Comparison of ENCODE assay signal across 8 cellular contexts in genomic region chr11:534592-535518, GRCh38. TPM values are rescaled to one million over a fixed set of nuclear protein-coding genes. Genes with fewer than 3 reads are reported as not detected.
DNase-seq lines count a peak whose midpoint lies in the region; ATAC-seq, FAIRE-seq and TF ChIP-seq lines count a peak whose summit lies in the region.

No MANE protein-coding gene starts in this region.

- CTCF ChIA-PET in mammary epithelial cell (lab: Charles Lee; ENCODE audit: low non-redundant PET), result no interaction called here
- CTCF ChIA-PET in HepG2 (lab: Yijun Ruan, JAX; ENCODE audit: low intra/inter-chr PET ratio, low total read pairs), result no interaction called here

- peak overlapping the region; percentile 74 for H3K9ac ChIP-seq in mammary epithelial cell (ENCODE audit: insufficient read depth, low read length)
- H3K9ac ChIP-seq in HepG2 (ENCODE audit: insufficient read depth, low read depth, low read length), result peak overlapping the region; percentile 82

- TF ChIP-seq RAD21 in HepG2 (CRISPR knock-in tag; IDR thresholded peaks at IDR 0.05), result 0 out of 2 replicates have a peak, but pooled peaks have one; percentile 9

- TF ChIP-seq POLR2A in HepG2 (IDR thresholded peaks at IDR 0.05; ENCODE audit: insufficient read depth in 1 of 2, low read depth in 2 of 2, low read length in 2 of 2), result no peak
- no peak for TF ChIP-seq POLR2A in suprapubic skin (IDR thresholded peaks at IDR 0.05)

- TF ChIP-seq CTCF in GM10266 (IDR thresholded peaks at IDR 0.05; ENCODE audit: control insufficient read depth, insufficient read depth, low read depth, missing control alignments), result peak; percentile 48
- no peak for TF ChIP-seq CTCF in mammary epithelial cell (conservative IDR thresholded peaks at IDR 0.05 in 1 of 2, IDR thresholded peaks at IDR 0.05 in 1 of 2; ENCODE audit: extremely low read depth in 1 of 2, insufficient read depth in 1 of 2, low read depth in 1 of 2, low read length in 2 of 2)
- TF ChIP-seq CTCF in HepG2 (CRISPR knock-in tag; IDR thresholded peaks at IDR 0.05), result no peak
- no peak for TF ChIP-seq CTCF in suprapubic skin (IDR thresholded peaks at IDR 0.05)

- POLR2A ChIA-PET in HepG2 (lab: Yijun Ruan, JAX), result interaction anchor here (1.0 to 1.5 kb wide), 13 partner anchors 10 to 285 kb away, joined by 3 to 7 read pairs (median 4); partner anchors contain the start of genes PHRF1, PNPLA2 and RNH1

- DNase-seq in GM10266 (ENCODE audit: extremely low spot score), result no peak
- DNase-seq in RPMI7951 (ENCODE audit: low read depth), result peak; percentile 14
- DNase-seq in mammary epithelial cell, result peak; percentile 92
- no peak for DNase-seq in HepG2 (ENCODE audit: low spot score)
- peak; percentile 85 to 88 for DNase-seq in suprapubic skin (ENCODE audit: low spot score in 2 of 2)
- no peak for DNase-seq in HuH-7 (ENCODE audit: low spot score)
- no peak for DNase-seq in stimulated activated naive CD4-positive, alpha-beta T cell treated with Interleukin-2 at 50 U/mL for 16 hours (lab: John Stamatoyannopoulos, UW)

- dilution Hi-C loops in mammary epithelial cell (cut with HindIII; ENCODE audit: low sequenced_read_pairs), result no loop called here

- peak overlapping the region; percentile 87 to 89 (median 88) for H3K4me3 ChIP-seq in mammary epithelial cell (replicated peaks in 1 of 3; ENCODE audit: insufficient read depth in 1 of 3, low read depth in 2 of 3, low read length in 3 of 3)
- H3K4me3 ChIP-seq in HepG2 (replicated peaks in 1 of 3; ENCODE audit: insufficient read depth in 1 of 3, low read depth in 2 of 3, low read length in 3 of 3), result peak overlapping the region; percentile 93 to 95 (median 95)
- H3K4me3 ChIP-seq in suprapubic skin, result peak overlapping the region; percentile 91

- no TSS peak for BruUV-seq in mammary epithelial cell (replicated peaks; lab: Mats Ljungman, UMichigan)
- BruUV-seq in HepG2 (replicated peaks; lab: Mats Ljungman, UMichigan), result no TSS peak

- peak; percentile 8 for ATAC-seq in HG02610 (IDR thresholded peaks at IDR 0.05; ENCODE audit: unreplicated experiment)
- no peak for ATAC-seq in HepG2

- H3K27ac ChIP-seq in mammary epithelial cell (ENCODE audit: insufficient read depth, low read depth, low read length), result peak overlapping the region; percentile 82
- peak overlapping the region; percentile 49 for H3K27ac ChIP-seq in HepG2 (ENCODE audit: extremely low read length, insufficient read depth, low read length)
- H3K27ac ChIP-seq in suprapubic skin, result peak overlapping the region; percentile 96

- no peak for FAIRE-seq in HepG2 (lab: Jason Lieb, UNC)

- peaks cover 37% of the 10 kb centered on the region for H3K79me2 ChIP-seq in mammary epithelial cell (ENCODE audit: insufficient read depth, low read length)
- peaks cover 4% of the 10 kb centered on the region for H3K79me2 ChIP-seq in HepG2 (ENCODE audit: insufficient read depth, low read length)

- H3K27me3 ChIP-seq in mammary epithelial cell (ENCODE audit: insufficient read depth, low read length), result no peaks in the 10 kb centered on the region
- H3K27me3 ChIP-seq in HepG2 (ENCODE audit: control insufficient read depth in 1 of 2, insufficient read depth in 2 of 2, low read length in 2 of 2), result peaks cover under 1 to 3% of the 10 kb centered on the region in 2 experiments; a peak in 1 of 5 replicates
- no peaks in the 10 kb centered on the region for H3K27me3 ChIP-seq in suprapubic skin

- H2AFZ ChIP-seq in mammary epithelial cell (ENCODE audit: low read depth, low read length), result peak overlapping the region; percentile 62
- no peak overlapping the region for H2AFZ ChIP-seq in HepG2 (ENCODE audit: low read length)

- H3K4me2 ChIP-seq in mammary epithelial cell (ENCODE audit: insufficient read depth, low read depth, low read length), result peak overlapping the region; percentile 92
- H3K4me2 ChIP-seq in HepG2 (ENCODE audit: low read depth, low read length), result peak overlapping the region; percentile 78

- in situ Hi-C loops in mammary epithelial cell (cut with MboI; ENCODE audit: low sequenced_read_pairs in 2 of 2), result no loop called here
- in situ Hi-C loops in HepG2 (cut with HindIII; ENCODE audit: extremely low pct_ligation_motif_present, low pct_unique_long_range_greater_than_20kb), result no loop called here

- TF ChIP-seq EP300 in HepG2 (IDR thresholded peaks at IDR 0.05; ENCODE audit: low read depth in 2 of 2, low read length in 2 of 2) (no peak), HepG2 (CRISPR knock-in tag; IDR thresholded peaks at IDR 0.05; ENCODE audit: borderline replicate concordance) (no peak), suprapubic skin (IDR thresholded peaks at IDR 0.05) (no peak)

- intact Hi-C loops in mammary epithelial cell (cut with micrococcal nuclease) (loop anchor here (1.0 to 2.0 kb wide), 2 partner anchors 85 to 194 kb away; partner anchors contain the start of gene PTDSS2), HepG2 (cut with micrococcal nuclease; ENCODE audit: unreplicated experiment) (no loop called here)

- WGBS in mammary epithelial cell (ENCODE audit: low coverage, missing lambda C conversion rate), result 0% methylated on average over 44 of the region's 115 CpGs
- WGBS in HepG2 (ENCODE audit: low lambda C conversion rate), result 0% methylated on average over 5 of the region's 115 CpGs
- WGBS in suprapubic skin, result no CpG with 5 or more reads among the region's 115 CpGs

- H4K20me1 ChIP-seq in mammary epithelial cell (ENCODE audit: insufficient read depth, low read length) (peaks cover 5% of the 10 kb centered on the region), HepG2 (ENCODE audit: insufficient read depth, low read length) (no peaks in the 10 kb centered on the region; the same call in 1 of the 2 replicates)

- H3K9me3 ChIP-seq in mammary epithelial cell (replicated peaks; ENCODE audit: insufficient read depth, low read length), result no peaks in the 10 kb centered on the region
- H3K9me3 ChIP-seq in HepG2 (ENCODE audit: low read length), result no peaks in the 10 kb centered on the region
- H3K9me3 ChIP-seq in suprapubic skin, result no peaks in the 10 kb centered on the region

- H3K36me3 ChIP-seq in mammary epithelial cell (ENCODE audit: insufficient read depth, low read length), result peaks cover 17% of the 10 kb centered on the region
- H3K36me3 ChIP-seq in HepG2 (replicated peaks in 1 of 2; ENCODE audit: control insufficient read depth in 1 of 2, insufficient read depth in 2 of 2, low read length in 2 of 2), result peaks cover 10 to 19% of the 10 kb centered on the region in 2 experiments; a peak in 4 of 5 replicates
- peaks cover 31% of the 10 kb centered on the region for H3K36me3 ChIP-seq in suprapubic skin

- H3K4me1 ChIP-seq in mammary epithelial cell (ENCODE audit: insufficient read depth, low read length) (peaks cover 38% of the 10 kb centered on the region), HepG2 (ENCODE audit: insufficient read depth, low read length) (peaks cover 38% of the 10 kb centered on the region), suprapubic skin (peaks cover 52% of the 10 kb centered on the region)

RNA-seq across cellular contexts. Expression of gene HRAS, which starts 0.5 kb away (rescaled TPM):
- 65.8 and 81.1 TPM in 2 replicates for total RNA-seq in RPMI7951 (2014; rRNA removed; shearing (Covaris generic))
- total RNA-seq in mammary epithelial cell (100 to 1,000 TPM in 1 of 2 donors, 10 to 100 TPM in 1; 36.5 to 194 TPM), HepG2 (2016; rRNA removed; fragmentation: Illumina TruSeq; extraction: Trizol) (47.5 and 50.0 TPM in 2 replicates), suprapubic skin (100 to 1,000 TPM in 2 of 4 donors, 10 to 100 TPM in 2; 82.9 to 131 (median 96.2) TPM)
- polyA plus RNA-seq in mammary epithelial cell (230 TPM), HepG2 (2011; rRNA removed) (32.9 TPM in 2 replicates)
- polyA minus RNA-seq in mammary epithelial cell, result 165 TPM
- 97.1 and 126 TPM in 2 replicates for total RNA-seq in HepG2 (2016; cell fraction: cytosol; rRNA removed; fragmentation: Illumina TruSeq; extraction: Trizol; ENCODE audit: low read depth)
- 35.7 and 53.4 TPM in 2 replicates for total RNA-seq in HepG2 (2016; cell fraction: insoluble cytoplasmic fraction; rRNA removed; fragmentation: Illumina TruSeq; extraction: Trizol)
- 106 and 128 TPM in 2 replicates for total RNA-seq in HepG2 (2016; cell fraction: membrane; rRNA removed; fragmentation: Illumina TruSeq; extraction: Trizol)
- total RNA-seq in HepG2 (2016; cell fraction: nucleus; rRNA removed; fragmentation: Illumina TruSeq; extraction: Trizol), result 23.1 and 23.7 TPM in 2 replicates
- polyA plus RNA-seq in HepG2 (2011; cell fraction: cytosol; rRNA removed), result 29.5 and 42.1 TPM in 2 replicates
- polyA plus RNA-seq in HepG2 (2011; cell fraction: nucleus; rRNA removed), result 62.4 and 65.1 TPM in 2 replicates
- 15.4 and 32.7 TPM in 2 replicates for polyA plus RNA-seq in HepG2 (2012)
- 120 and 151 TPM in 2 replicates for polyA plus RNA-seq in HepG2 (2016; cell fraction: cytosol; fragmentation: Illumina TruSeq; extraction: Trizol; ENCODE audit: low read depth)
- 33.8 and 38.7 TPM in 2 replicates for polyA plus RNA-seq in HepG2 (2016; cell fraction: insoluble cytoplasmic fraction; fragmentation: Illumina TruSeq; extraction: Trizol; ENCODE audit: low read depth)
- 96.2 and 121 TPM in 2 replicates for polyA plus RNA-seq in HepG2 (2016; cell fraction: membrane; fragmentation: Illumina TruSeq; extraction: Trizol; ENCODE audit: low read depth)
- 47.3 and 47.4 TPM in 2 replicates for polyA plus RNA-seq in HepG2 (2016; cell fraction: nucleus; fragmentation: Illumina TruSeq; extraction: Trizol; ENCODE audit: insufficient read depth, low read depth)
- polyA minus RNA-seq in HepG2 (2011; rRNA and poly(A)+ RNA removed; ENCODE audit: low replicate concordance), result 29.8 and 71.6 TPM in 2 replicates
- polyA minus RNA-seq in HepG2 (2011; cell fraction: cytosol; rRNA and poly(A)+ RNA removed), result 8.5 and 9.0 TPM in 2 replicates
- 5.8 and 11.4 TPM in 2 replicates for polyA minus RNA-seq in HepG2 (2011; cell fraction: nucleus; rRNA and poly(A)+ RNA removed)

RNA-seq across cellular contexts. Expression of gene LRRC56, which starts 2.5 kb away (rescaled TPM):
- total RNA-seq in RPMI7951 (2014; rRNA removed; shearing (Covaris generic)), result 0.29 TPM in 1 of 2 replicates, not detected in the other
- total RNA-seq in mammary epithelial cell (1 to 10 TPM in 1 of 2 donors, under 1 TPM in 1; 0.50 to 1.2 TPM), HepG2 (2016; rRNA removed; fragmentation: Illumina TruSeq; extraction: Trizol) (0.08 and 0.11 TPM in 2 replicates), suprapubic skin (1 to 10 TPM; 1.7 to 2.4 (median 2.1) TPM)
- polyA plus RNA-seq in mammary epithelial cell (0.35 TPM), HepG2 (2011; rRNA removed) (0.29 and 0.46 TPM in 2 replicates)
- polyA minus RNA-seq in mammary epithelial cell, result not detected
- total RNA-seq in HepG2 (2016; cell fraction: cytosol; rRNA removed; fragmentation: Illumina TruSeq; extraction: Trizol; ENCODE audit: low read depth), result 0.10 TPM in 1 of 2 replicates, not detected in the other
- 0.09 TPM in 2 replicates for total RNA-seq in HepG2 (2016; cell fraction: insoluble cytoplasmic fraction; rRNA removed; fragmentation: Illumina TruSeq; extraction: Trizol)
- 0.06 and 0.07 TPM in 2 replicates for total RNA-seq in HepG2 (2016; cell fraction: membrane; rRNA removed; fragmentation: Illumina TruSeq; extraction: Trizol)
- total RNA-seq in HepG2 (2016; cell fraction: nucleus; rRNA removed; fragmentation: Illumina TruSeq; extraction: Trizol), result not detected in 2 replicates
- polyA plus RNA-seq in HepG2 (2011; cell fraction: cytosol; rRNA removed), result 0.21 and 0.22 TPM in 2 replicates
- 3.4 and 3.8 TPM in 2 replicates for polyA plus RNA-seq in HepG2 (2011; cell fraction: nucleus; rRNA removed)
- polyA plus RNA-seq in HepG2 (2012), result 0.34 and 0.59 TPM in 2 replicates
- 0.05 TPM in 1 of 2 replicates, not detected in the other for polyA plus RNA-seq in HepG2 (2016; cell fraction: cytosol; fragmentation: Illumina TruSeq; extraction: Trizol; ENCODE audit: low read depth)
- polyA plus RNA-seq in HepG2 (2016; cell fraction: insoluble cytoplasmic fraction; fragmentation: Illumina TruSeq; extraction: Trizol; ENCODE audit: low read depth), result 0.19 TPM in 1 of 2 replicates, not detected in the other
- polyA plus RNA-seq in HepG2 (2016; cell fraction: membrane; fragmentation: Illumina TruSeq; extraction: Trizol; ENCODE audit: low read depth), result 0.10 TPM in 1 of 2 replicates, not detected in the other
- 0.37 and 0.44 TPM in 2 replicates for polyA plus RNA-seq in HepG2 (2016; cell fraction: nucleus; fragmentation: Illumina TruSeq; extraction: Trizol; ENCODE audit: insufficient read depth, low read depth)
- polyA minus RNA-seq in HepG2 (2011; rRNA and poly(A)+ RNA removed; ENCODE audit: low replicate concordance), result 0.20 and 0.56 TPM in 2 replicates
- 0.30 TPM in 1 of 2 replicates, not detected in the other for polyA minus RNA-seq in HepG2 (2011; cell fraction: cytosol; rRNA and poly(A)+ RNA removed)
- 0.37 and 0.64 TPM in 2 replicates for polyA minus RNA-seq in HepG2 (2011; cell fraction: nucleus; rRNA and poly(A)+ RNA removed)

RNA-seq across cellular contexts. Expression of gene LMNTD2, which starts 25.7 kb away (rescaled TPM):
- 0.24 and 0.29 TPM in 2 replicates for total RNA-seq in RPMI7951 (2014; rRNA removed; shearing (Covaris generic))
- total RNA-seq in mammary epithelial cell, result 1 to 10 TPM; 2.3 to 7.6 TPM
- polyA plus RNA-seq in mammary epithelial cell, result 1.8 TPM
- not detected for polyA minus RNA-seq in mammary epithelial cell
- 0.25 and 1.1 TPM in 2 replicates for total RNA-seq in HepG2 (2016; rRNA removed; fragmentation: Illumina TruSeq; extraction: Trizol)
- total RNA-seq in HepG2 (2016; cell fraction: cytosol; rRNA removed; fragmentation: Illumina TruSeq; extraction: Trizol; ENCODE audit: low read depth), result 0.40 and 0.44 TPM in 2 replicates
- total RNA-seq in HepG2 (2016; cell fraction: insoluble cytoplasmic fraction; rRNA removed; fragmentation: Illumina TruSeq; extraction: Trizol), result 0.45 and 1.1 TPM in 2 replicates
- 0.79 and 1.3 TPM in 2 replicates for total RNA-seq in HepG2 (2016; cell fraction: membrane; rRNA removed; fragmentation: Illumina TruSeq; extraction: Trizol)
- total RNA-seq in HepG2 (2016; cell fraction: nucleus; rRNA removed; fragmentation: Illumina TruSeq; extraction: Trizol), result 1.3 and 1.7 TPM in 2 replicates
- polyA plus RNA-seq in HepG2 (2011; rRNA removed), result 3.1 and 3.6 TPM in 2 replicates
- 1.1 and 2.2 TPM in 2 replicates for polyA plus RNA-seq in HepG2 (2011; cell fraction: cytosol; rRNA removed)
- 50.0 and 60.4 TPM in 2 replicates for polyA plus RNA-seq in HepG2 (2011; cell fraction: nucleus; rRNA removed)
- polyA plus RNA-seq in HepG2 (2012), result 1.3 and 1.4 TPM in 2 replicates
- 0.53 and 0.78 TPM in 2 replicates for polyA plus RNA-seq in HepG2 (2016; cell fraction: cytosol; fragmentation: Illumina TruSeq; extraction: Trizol; ENCODE audit: low read depth)
- 0.42 and 0.68 TPM in 2 replicates for polyA plus RNA-seq in HepG2 (2016; cell fraction: insoluble cytoplasmic fraction; fragmentation: Illumina TruSeq; extraction: Trizol; ENCODE audit: low read depth)
- 0.96 and 1.2 TPM in 2 replicates for polyA plus RNA-seq in HepG2 (2016; cell fraction: membrane; fragmentation: Illumina TruSeq; extraction: Trizol; ENCODE audit: low read depth)
- 3.7 and 5.0 TPM in 2 replicates for polyA plus RNA-seq in HepG2 (2016; cell fraction: nucleus; fragmentation: Illumina TruSeq; extraction: Trizol; ENCODE audit: insufficient read depth, low read depth)
- 0.51 and 0.96 TPM in 2 replicates for polyA minus RNA-seq in HepG2 (2011; rRNA and poly(A)+ RNA removed; ENCODE audit: low replicate concordance)
- polyA minus RNA-seq in HepG2 (2011; cell fraction: cytosol; rRNA and poly(A)+ RNA removed), result 0.88 and 1.4 TPM in 2 replicates
- 2.6 and 3.1 TPM in 2 replicates for polyA minus RNA-seq in HepG2 (2011; cell fraction: nucleus; rRNA and poly(A)+ RNA removed)
- total RNA-seq in suprapubic skin, result 10 to 100 TPM in 1 of 4 donors, 1 to 10 TPM in 3; 6.3 to 17.8 (median 8.7) TPM

RNA-seq across cellular contexts. Expression of gene RASSF7, which starts 25.9 kb away (rescaled TPM):
- 7.4 and 16.4 TPM in 2 replicates for total RNA-seq in RPMI7951 (2014; rRNA removed; shearing (Covaris generic))
- 10 to 100 TPM; 33.3 to 36.1 TPM for total RNA-seq in mammary epithelial cell
- polyA plus RNA-seq in mammary epithelial cell, result 35.2 TPM
- 4.6 TPM for polyA minus RNA-seq in mammary epithelial cell
- total RNA-seq in HepG2 (2016; rRNA removed; fragmentation: Illumina TruSeq; extraction: Trizol), result 13.1 and 20.2 TPM in 2 replicates
- total RNA-seq in HepG2 (2016; cell fraction: cytosol; rRNA removed; fragmentation: Illumina TruSeq; extraction: Trizol; ENCODE audit: low read depth), result 5.4 and 5.7 TPM in 2 replicates
- 13.3 and 19.7 TPM in 2 replicates for total RNA-seq in HepG2 (2016; cell fraction: insoluble cytoplasmic fraction; rRNA removed; fragmentation: Illumina TruSeq; extraction: Trizol)
- 10.8 and 11.9 TPM in 2 replicates for total RNA-seq in HepG2 (2016; cell fraction: membrane; rRNA removed; fragmentation: Illumina TruSeq; extraction: Trizol)
- 16.7 and 17.2 TPM in 2 replicates for total RNA-seq in HepG2 (2016; cell fraction: nucleus; rRNA removed; fragmentation: Illumina TruSeq; extraction: Trizol)
- polyA plus RNA-seq in HepG2 (2011; rRNA removed), result 28.6 and 36.4 TPM in 2 replicates
- polyA plus RNA-seq in HepG2 (2011; cell fraction: cytosol; rRNA removed), result 22.3 and 49.0 TPM in 2 replicates
- 139 and 165 TPM in 2 replicates for polyA plus RNA-seq in HepG2 (2011; cell fraction: nucleus; rRNA removed)
- 8.9 and 12.6 TPM in 2 replicates for polyA plus RNA-seq in HepG2 (2012)
- polyA plus RNA-seq in HepG2 (2016; cell fraction: cytosol; fragmentation: Illumina TruSeq; extraction: Trizol; ENCODE audit: low read depth), result 4.7 and 6.0 TPM in 2 replicates
- polyA plus RNA-seq in HepG2 (2016; cell fraction: insoluble cytoplasmic fraction; fragmentation: Illumina TruSeq; extraction: Trizol; ENCODE audit: low read depth), result 12.3 and 15.9 TPM in 2 replicates
- 5.9 and 7.2 TPM in 2 replicates for polyA plus RNA-seq in HepG2 (2016; cell fraction: membrane; fragmentation: Illumina TruSeq; extraction: Trizol; ENCODE audit: low read depth)
- 32.6 and 40.7 TPM in 2 replicates for polyA plus RNA-seq in HepG2 (2016; cell fraction: nucleus; fragmentation: Illumina TruSeq; extraction: Trizol; ENCODE audit: insufficient read depth, low read depth)
- polyA minus RNA-seq in HepG2 (2011; rRNA and poly(A)+ RNA removed; ENCODE audit: low replicate concordance), result 6.7 and 39.4 TPM in 2 replicates
- 10.4 and 10.9 TPM in 2 replicates for polyA minus RNA-seq in HepG2 (2011; cell fraction: cytosol; rRNA and poly(A)+ RNA removed)
- 15.2 and 17.9 TPM in 2 replicates for polyA minus RNA-seq in HepG2 (2011; cell fraction: nucleus; rRNA and poly(A)+ RNA removed)
- total RNA-seq in suprapubic skin, result 100 to 1,000 TPM in 1 of 4 donors, 10 to 100 TPM in 3; 82.6 to 113 (median 87.0) TPM

RNA-seq across cellular contexts. Expression of gene RNH1, which starts 27.8 kb away (rescaled TPM):
- total RNA-seq in RPMI7951 (2014; rRNA removed; shearing (Covaris generic)), result 147 and 167 TPM in 2 replicates
- total RNA-seq in mammary epithelial cell (100 to 1,000 TPM; 187 to 206 TPM), HepG2 (2016; rRNA removed; fragmentation: Illumina TruSeq; extraction: Trizol) (74.1 and 81.3 TPM in 2 replicates), suprapubic skin (100 to 1,000 TPM; 378 to 392 (median 383) TPM)
- polyA plus RNA-seq in mammary epithelial cell (122 TPM), HepG2 (2011; rRNA removed) (36.0 and 51.4 TPM in 2 replicates)
- polyA minus RNA-seq in mammary epithelial cell, result 104 TPM
- total RNA-seq in HepG2 (2016; cell fraction: cytosol; rRNA removed; fragmentation: Illumina TruSeq; extraction: Trizol; ENCODE audit: low read depth), result 28.3 and 31.4 TPM in 2 replicates
- total RNA-seq in HepG2 (2016; cell fraction: insoluble cytoplasmic fraction; rRNA removed; fragmentation: Illumina TruSeq; extraction: Trizol), result 73.0 and 77.2 TPM in 2 replicates
- 30.6 and 37.6 TPM in 2 replicates for total RNA-seq in HepG2 (2016; cell fraction: membrane; rRNA removed; fragmentation: Illumina TruSeq; extraction: Trizol)
- total RNA-seq in HepG2 (2016; cell fraction: nucleus; rRNA removed; fragmentation: Illumina TruSeq; extraction: Trizol), result 39.1 and 43.2 TPM in 2 replicates
- polyA plus RNA-seq in HepG2 (2011; cell fraction: cytosol; rRNA removed), result 30.1 and 56.0 TPM in 2 replicates
- 135 and 166 TPM in 2 replicates for polyA plus RNA-seq in HepG2 (2011; cell fraction: nucleus; rRNA removed)
- 42.4 and 61.5 TPM in 2 replicates for polyA plus RNA-seq in HepG2 (2012)
- polyA plus RNA-seq in HepG2 (2016; cell fraction: cytosol; fragmentation: Illumina TruSeq; extraction: Trizol; ENCODE audit: low read depth), result 14.2 and 15.8 TPM in 2 replicates
- polyA plus RNA-seq in HepG2 (2016; cell fraction: insoluble cytoplasmic fraction; fragmentation: Illumina TruSeq; extraction: Trizol; ENCODE audit: low read depth), result 62.8 and 84.3 TPM in 2 replicates
- 21.1 and 22.9 TPM in 2 replicates for polyA plus RNA-seq in HepG2 (2016; cell fraction: membrane; fragmentation: Illumina TruSeq; extraction: Trizol; ENCODE audit: low read depth)
- 61.8 and 67.0 TPM in 2 replicates for polyA plus RNA-seq in HepG2 (2016; cell fraction: nucleus; fragmentation: Illumina TruSeq; extraction: Trizol; ENCODE audit: insufficient read depth, low read depth)
- polyA minus RNA-seq in HepG2 (2011; rRNA and poly(A)+ RNA removed; ENCODE audit: low replicate concordance), result 72.2 and 124 TPM in 2 replicates
- polyA minus RNA-seq in HepG2 (2011; cell fraction: cytosol; rRNA and poly(A)+ RNA removed), result 42.7 and 46.3 TPM in 2 replicates
- polyA minus RNA-seq in HepG2 (2011; cell fraction: nucleus; rRNA and poly(A)+ RNA removed), result 49.1 and 49.3 TPM in 2 replicates

Comparison
In these comparisons a context has a peak if more than half of its experiments do, and no peak if none do; other contexts are left out.
1. DNase-seq: peak in RPMI7951 (single experiment), mammary epithelial cell (single experiment) and suprapubic skin (2 of 2); none in GM10266 (single experiment), HepG2 (single experiment), HuH-7 (single experiment) and stimulated activated naive CD4-positive, alpha-beta T cell treated with Interleukin-2 at 50 U/mL for 16 hours (single experiment).
2. Peak in every context shown above with its lines, with median percentiles within 50 percentile points of each other: H3K27ac ChIP-seq and H3K4me3 ChIP-seq.